Comparison of ENCODE assay signal across 6 cellular contexts in the genomic region with DNA sequence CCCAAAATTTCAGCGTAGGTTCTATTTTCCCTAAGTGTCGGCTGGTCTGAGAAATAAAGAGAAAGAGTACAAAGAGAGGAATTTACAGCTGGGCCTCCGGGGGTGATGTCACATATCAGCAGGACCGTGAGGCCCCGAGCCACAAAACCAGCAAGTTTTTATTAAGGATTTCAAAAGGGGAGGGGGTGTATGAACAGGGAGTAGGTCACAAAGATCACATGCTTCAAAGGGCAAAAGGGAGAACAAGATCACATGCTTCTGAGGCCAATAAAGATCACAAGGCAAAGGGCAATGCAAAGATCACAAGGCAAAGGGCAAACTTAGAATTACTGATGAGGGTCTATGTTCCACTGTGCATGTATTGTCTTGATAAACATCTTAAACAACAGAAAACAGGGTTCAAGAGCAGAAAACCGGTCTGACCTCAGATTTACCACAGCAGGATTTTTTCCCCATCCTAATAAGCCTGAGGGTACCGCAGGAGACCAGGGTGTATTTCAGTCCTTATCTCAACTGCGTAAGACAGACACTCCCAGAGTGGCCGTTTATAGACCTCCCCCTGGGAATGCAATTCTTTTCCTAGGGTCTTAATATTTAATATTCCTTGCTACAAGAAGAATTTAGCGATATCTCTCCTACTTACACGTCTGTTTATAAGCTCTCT. TPM values are rescaled to one million over a fixed set of nuclear protein-coding genes. Genes with fewer than 3 reads are reported as not detected.
"Had no signal": no experiment of that assay in that cellular context is flagged by ENCODE, and none has a peak within 500 bp of the region (broad histone marks: within the 10 kb centered on the region; RNA-seq: fewer than 3 reads in every experiment).

A gene (minus strand): TSS at position 134 of the 664 bp plus-strand sequence. CDS start 13,602 bp downstream, outside the sequence.

RNA-seq across cellular contexts. Expression of the gene that starts here (rescaled TPM):
- total RNA-seq: activated CD8-positive, alpha-beta T cell treated with anti-CD3 and anti-CD28 coated beads, Interleukin-2, amount 10 ng/mL, durations not matched to agents 7 days and 5 days; activated naive CD8-positive, alpha-beta T cell treated with anti-CD3 and anti-CD28 coated beads, Interleukin-2, amount 10 ng/mL, durations not matched to agents 7 days and 5 days; activated T-helper 2 cell treated with anti-CD3 and anti-CD28 coated beads, Interferon-gamma antibody, Interleukin-2, Interleukin-4, amounts not matched to agents 10 μg/mL and 5 μg/mL and 100 μg/mL, durations not matched to agents 14 hours and 24 hours and 36 hours; PC-9; Right ventricle myocardium inferior; T-helper 17 cell had no signal
